Comparison of ENCODE assay signal across 8 cellular contexts in genomic region chr1:44217809-44218410, GRCh38. TPM values are rescaled to one million over a fixed set of nuclear protein-coding genes. Genes with fewer than 3 reads are reported as not detected.
DNase-seq lines count a peak whose midpoint lies in the region; ATAC-seq and FAIRE-seq lines count a peak whose summit lies in the region.

No MANE protein-coding gene starts in this region.

- ATAC-seq in HG03196 (IDR thresholded peaks at IDR 0.05; ENCODE audit: unreplicated experiment), result no peak

- peaks cover 86% of the 10 kb centered on the region for H3K36me3 ChIP-seq in NT2/D1 (ENCODE audit: insufficient read depth, insufficient read length, low read length)

- H3K4me1 ChIP-seq in NT2/D1 (ENCODE audit: insufficient read depth, insufficient read length), result peaks cover 4% of the 10 kb centered on the region

- no peaks in the 10 kb centered on the region for H3K27me3 ChIP-seq in NT2/D1 (ENCODE audit: insufficient read depth, insufficient read length)

- peak; percentile 78 for DNase-seq in D341Med (ENCODE audit: low spot score)
- peak; percentile 48 for DNase-seq in HTR-8/SVneo (ENCODE audit: insufficient read length, low spot score)
- DNase-seq in NT2/D1 (ENCODE audit: low read depth, low spot score), result peak; percentile 74
- peak; percentile 87 for DNase-seq in activated CD8-positive, alpha-beta memory T cell treated with anti-CD3 and anti-CD28 coated beads, Interleukin-2, amount 50 U/mL, for 48 hours
- peak; percentile 58 for DNase-seq in epidermal melanocyte (ENCODE audit: insufficient read length, low spot score)
- peak; percentile 77 for DNase-seq in mucosa of gallbladder (ENCODE audit: low spot score)
- peak; percentile 89 for DNase-seq in stimulated activated CD8-positive, alpha-beta memory T cell treated with anti-CD3 and anti-CD28 coated beads, Interleukin-4, amount 100 ng/mL, for 48 hours

- H3K9me3 ChIP-seq in NT2/D1 (ENCODE audit: insufficient read depth, low read length), result no peaks in the 10 kb centered on the region

- H3K4me3 ChIP-seq in NT2/D1 (ENCODE audit: insufficient read length, low read depth), result no peak overlapping the region

- FAIRE-seq in HTR-8/SVneo (lab: Jason Lieb, UNC), result peak; percentile 52

- no peak overlapping the region for H3K9ac ChIP-seq in NT2/D1 (ENCODE audit: insufficient read length, low read depth)

RNA-seq across cellular contexts. Expression of gene DMAP1, which starts 4.6 kb away (rescaled TPM):
- 45.8 TPM for total RNA-seq in mucosa of gallbladder
